In genomic region chr17:17741346-17742023, GRCh38 we compare ENCODE assay signal across 10 cellular contexts.
DNase-seq lines count a peak whose midpoint lies in the region; ATAC-seq, FAIRE-seq and TF ChIP-seq lines count a peak whose summit lies in the region.
"Had no signal": no experiment of that assay in that cellular context is flagged by ENCODE, and none has a peak within 500 bp of the region (broad histone marks: within the 10 kb centered on the region; RNA-seq: fewer than 3 reads in every experiment).

No MANE protein-coding gene starts in this region.

- no CpG with 5 or more reads among the region's 19 CpGs for WGBS in mesendoderm (ENCODE audit: extremely low coverage, insufficient coverage, low lambda C conversion rate)
- WGBS in urinary bladder = 30% methylated on average over 19 of the region's 19 CpGs

- H3K4me2 ChIP-seq in mesendoderm (ENCODE audit: low read length) = no peak overlapping the region

- intact Hi-C loops in activated naive CD4-positive, alpha-beta T cell treated with anti-CD3 and anti-CD28 coated beads for 36 hours (cut with micrococcal nuclease) = no loop called here
- intact Hi-C loops in dorsolateral prefrontal cortex (cut with DNase I) = loop anchor here in 1 of 2 donors (2.0 kb wide), 2 partner anchors 41 to 59 kb away; no protein-coding TSS in a partner anchor

- DNase-seq in activated naive CD4-positive, alpha-beta T cell treated with anti-CD3 and anti-CD28 coated beads for 36 hours = no peak
- DNase-seq in activated naive CD4-positive, alpha-beta T cell treated with Interleukin-2 at 50 U/mL for 16 hours = no peak
- peak; percentile 68 to 90 (median 87) for DNase-seq in dorsolateral prefrontal cortex
- DNase-seq in mesendoderm = peak; percentile 59
- DNase-seq in GM19239 (ENCODE audit: insufficient read length, low spot score) = no peak
- DNase-seq: MM.1S had no signal

- no peak overlapping the region for H2BK5ac ChIP-seq in mesendoderm (ENCODE audit: low read length)

- no peak overlapping the region for H2AK5ac ChIP-seq in mesendoderm (ENCODE audit: low read length)

- peak in 27 of 56 donors; percentile 2 to 46 (median 29) for TF ChIP-seq CTCF in dorsolateral prefrontal cortex (IDR thresholded peaks at IDR 0.05 in 54 of 56, conservative IDR thresholded peaks at IDR 0.05 in 2 of 56; ENCODE audit: low read depth in 1 of 56, partially characterized antibody in 56 of 56)

- H3K18ac ChIP-seq in mesendoderm (ENCODE audit: low read length) = no peak overlapping the region

- H4K5ac ChIP-seq in mesendoderm (ENCODE audit: low read length) = no peak overlapping the region

- ATAC-seq in GM18907 (IDR thresholded peaks at IDR 0.05; ENCODE audit: unreplicated experiment) (no peak), HG02973 (IDR thresholded peaks at IDR 0.05; ENCODE audit: unreplicated experiment) (no peak)

- no peaks in the 10 kb centered on the region for H3K79me1 ChIP-seq in mesendoderm (ENCODE audit: low read length)

- peak overlapping the region; percentile 54 for H3K4me3 Mint-ChIP-seq in activated naive CD4-positive, alpha-beta T cell treated with anti-CD3 and anti-CD28 coated beads for 36 hours

- H4K8ac ChIP-seq in mesendoderm (ENCODE audit: low read depth, low read length) = no peak overlapping the region

- no peaks in the 10 kb centered on the region for H3K36me3 Mint-ChIP-seq in activated naive CD4-positive, alpha-beta T cell treated with anti-CD3 and anti-CD28 coated beads for 36 hours (ENCODE audit: low read depth)
- H3K36me3 Mint-ChIP-seq: CD4-positive, CD25-positive, alpha-beta regulatory T cell had no signal

- no peaks in the 10 kb centered on the region for H3K79me2 ChIP-seq in mesendoderm (ENCODE audit: control insufficient read depth, insufficient read depth, low read length)

- FAIRE-seq in GM19239 (lab: Jason Lieb, UNC) = no peak

- no peaks in the 10 kb centered on the region for H3K36me3 ChIP-seq in mesendoderm (ENCODE audit: control insufficient read depth, insufficient read depth, low read length)
- H3K36me3 ChIP-seq in urinary bladder (ENCODE audit: insufficient read depth) = no peaks in the 10 kb centered on the region

- H3K9me3 Mint-ChIP-seq in activated naive CD4-positive, alpha-beta T cell treated with anti-CD3 and anti-CD28 coated beads for 36 hours = no peaks in the 10 kb centered on the region
- H3K9me3 Mint-ChIP-seq: CD4-positive, CD25-positive, alpha-beta regulatory T cell had no signal

- peak overlapping the region; percentile 22 for H3K9ac ChIP-seq in mesendoderm (ENCODE audit: low read length)

- no peak overlapping the region for H3K56ac ChIP-seq in mesendoderm (ENCODE audit: low read length)

- H3K4me1 Mint-ChIP-seq in activated naive CD4-positive, alpha-beta T cell treated with anti-CD3 and anti-CD28 coated beads for 36 hours (ENCODE audit: low read depth) = peaks cover 31% of the 10 kb centered on the region

- no peaks in the 10 kb centered on the region for H3K27me3 ChIP-seq in dorsolateral prefrontal cortex
- H3K27me3 ChIP-seq in mesendoderm (ENCODE audit: insufficient read depth, low read length, poor library complexity) = no peaks in the 10 kb centered on the region

- H3K4me3 ChIP-seq in dorsolateral prefrontal cortex (peak overlapping the region; percentile 14 to 73 (median 51)), mesendoderm (ENCODE audit: low read length) (no peak overlapping the region), urinary bladder (ENCODE audit: low read depth, low read length) (no peak overlapping the region)

- H2BK15ac ChIP-seq in mesendoderm (replicated peaks; ENCODE audit: low read depth) = no peak overlapping the region

- H3K27me3 Mint-ChIP-seq in activated naive CD4-positive, alpha-beta T cell treated with anti-CD3 and anti-CD28 coated beads for 36 hours (ENCODE audit: low read depth) = no peaks in the 10 kb centered on the region

- H3K27ac ChIP-seq in dorsolateral prefrontal cortex (peak overlapping the region; percentile 73 to 100 (median 98)), mesendoderm (ENCODE audit: low read depth, low read length) (no peak overlapping the region), urinary bladder (ENCODE audit: low read depth) (peak overlapping the region; percentile 81)

- no peak overlapping the region for H2BK120ac ChIP-seq in mesendoderm (ENCODE audit: low read depth, low read length)

- H3K4ac ChIP-seq in mesendoderm (ENCODE audit: low read depth, low read length) = no peak overlapping the region

- CTCF ChIA-PET in activated naive CD4-positive, alpha-beta T cell treated with anti-CD3 and anti-CD28 coated beads for 36 hours (lab: Charles Lee) = interaction anchor here (0.8 to 1.2 kb wide), 2 partner anchors 9 kb away, joined by 3 read pairs; no protein-coding TSS in a partner anchor

- no peak overlapping the region for H3K23ac ChIP-seq in mesendoderm (ENCODE audit: low read length)

- no peaks in the 10 kb centered on the region for H3K4me1 ChIP-seq in mesendoderm (ENCODE audit: control insufficient read depth, low read depth, low read length)
- H3K4me1 ChIP-seq in urinary bladder (ENCODE audit: insufficient read depth) = peaks cover 6% of the 10 kb centered on the region

- no peak overlapping the region for H3K27ac Mint-ChIP-seq in activated naive CD4-positive, alpha-beta T cell treated with anti-CD3 and anti-CD28 coated beads for 36 hours

Comparison
In these comparisons a context has a peak if more than half of its experiments do, and no peak if none do; other contexts are left out.
1. DNase-seq: peak in dorsolateral prefrontal cortex (10 of 10) and mesendoderm (single experiment); none in activated naive CD4-positive, alpha-beta T cell treated with anti-CD3 and anti-CD28 coated beads for 36 hours (single experiment), activated naive CD4-positive, alpha-beta T cell treated with Interleukin-2 at 50 U/mL for 16 hours (single experiment) and GM19239 (single experiment).
2. H3K4me3 ChIP-seq: peak in dorsolateral prefrontal cortex (59 of 59); none in mesendoderm (single experiment) and urinary bladder (single experiment).